Comparison of ENCODE assay signal across 14 cellular contexts in the genomic region with DNA sequence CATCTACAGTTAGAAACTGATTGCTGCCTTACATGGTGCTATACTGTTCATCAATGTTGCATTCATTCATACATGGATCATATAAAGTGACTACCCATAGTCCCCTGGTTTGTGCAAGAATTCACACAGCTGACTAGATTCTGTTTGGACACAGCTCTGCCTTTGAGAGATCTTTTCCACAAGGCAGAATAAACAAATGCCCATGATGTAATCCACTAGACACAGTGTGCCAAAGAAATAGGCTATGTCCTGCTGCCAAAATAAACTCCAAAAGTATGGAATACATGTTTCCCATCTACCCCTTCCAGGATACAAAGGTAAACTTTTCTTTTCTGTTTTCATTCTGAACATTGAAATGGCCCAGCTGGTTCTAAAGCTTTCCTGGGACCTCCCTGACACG.
DNase-seq lines count a peak whose midpoint lies in the region; ATAC-seq and TF ChIP-seq lines count a peak whose summit lies in the region.
"Had no signal": no experiment of that assay in that cellular context is flagged by ENCODE, and none has a peak within 500 bp of the region (broad histone marks: within the 10 kb centered on the region; RNA-seq: fewer than 3 reads in every experiment).

No MANE protein-coding gene starts in this region.

- H3K4me1 Mint-ChIP-seq in activated naive CD8-positive, alpha-beta T cell treated with anti-CD3 and anti-CD28 coated beads, Interleukin-2, amount 50 U/mL, for 24 hours: no peaks in the 10 kb centered on the region
- H3K4me1 Mint-ChIP-seq: naive thymus-derived CD4-positive, alpha-beta T cell had no signal

- H3K9me3 ChIP-seq in aorta (ENCODE audit: control insufficient read depth, low read length) (no peaks in the 10 kb centered on the region), BE2C (no peaks in the 10 kb centered on the region)

- 0 to 7% methylated on average over 1 of the region's 1 CpG for WGBS in aorta, 2 donors

- intact Hi-C loops in Right ventricle myocardium superior (cut with DNase I) (no loop called here), cardiac septum (cut with DNase I) (no loop called here), aorta (cut with DNase I) (loop anchor here in 1 of 2 donors (5.0 kb wide), 1 partner anchor 249 kb away; no protein-coding TSS in a partner anchor)

- no peaks in the 10 kb centered on the region for H3K36me3 Mint-ChIP-seq in activated naive CD8-positive, alpha-beta T cell treated with anti-CD3 and anti-CD28 coated beads, Interleukin-2, amount 50 U/mL, for 24 hours (ENCODE audit: low read depth)
- H3K36me3 Mint-ChIP-seq: naive thymus-derived CD4-positive, alpha-beta T cell had no signal

- peak overlapping the region; percentile 54 to 83 for H3K27ac ChIP-seq in aorta (ENCODE audit: low read depth in 1 of 2, low read length in 2 of 2)

- H3K36me3 ChIP-seq in aorta (ENCODE audit: control insufficient read depth in 1 of 2, insufficient read depth in 2 of 2, low read length in 1 of 2): no peaks in the 10 kb centered on the region
- no peaks in the 10 kb centered on the region for H3K36me3 ChIP-seq in BE2C

- no peak overlapping the region for H3K27ac Mint-ChIP-seq in activated naive CD8-positive, alpha-beta T cell treated with anti-CD3 and anti-CD28 coated beads, Interleukin-2, amount 50 U/mL, for 24 hours
- H3K27ac Mint-ChIP-seq: naive thymus-derived CD4-positive, alpha-beta T cell had no signal

- no peak overlapping the region for H3K4me3 ChIP-seq in aorta (ENCODE audit: low read length in 2 of 2)
- H3K4me3 ChIP-seq in BE2C (ENCODE audit: low read depth, low read length): no peak overlapping the region
- H3K4me3 ChIP-seq: smooth muscle cell had no signal

- ATAC-seq in Right ventricle myocardium superior (ENCODE audit: poor library complexity) (peak; percentile 64), aorta (ENCODE audit: low FRiP score) (peak; percentile 81), GM18870 (IDR thresholded peaks at IDR 0.05; ENCODE audit: unreplicated experiment) (no peak)
- ATAC-seq in activated naive CD8-positive, alpha-beta T cell treated with anti-CD3 and anti-CD28 coated beads, Interleukin-2, amount 50 U/mL, for 24 hours: no peak
- ATAC-seq: activated CD4-positive, CD25-positive, alpha-beta regulatory T cell treated with anti-CD3 and anti-CD28 coated beads, Interleukin-2, amount 50 U/mL, for 24 hours; naive thymus-derived CD4-positive, alpha-beta T cell had no signal

- no peak overlapping the region for H3K4me3 Mint-ChIP-seq in activated naive CD8-positive, alpha-beta T cell treated with anti-CD3 and anti-CD28 coated beads, Interleukin-2, amount 50 U/mL, for 24 hours
- H3K4me3 Mint-ChIP-seq: naive thymus-derived CD4-positive, alpha-beta T cell had no signal

- H3K4me1 ChIP-seq in aorta (ENCODE audit: control insufficient read depth in 1 of 2, insufficient read depth in 2 of 2, low read length in 2 of 2) (peaks cover 7 to 14% of the 10 kb centered on the region in 2 donors), BE2C (no peaks in the 10 kb centered on the region)

- no peak for DNase-seq in Right ventricle myocardium superior
- DNase-seq in cardiac septum (ENCODE audit: low spot score): no peak
- peak; percentile 90 for DNase-seq in dedifferentiated amniotic fluid mesenchymal stem cell (ENCODE audit: extremely low spot score)
- peak; percentile 29 for DNase-seq in medulla oblongata (ENCODE audit: extremely low spot score)
- no peak for DNase-seq in aorta
- no peak for DNase-seq in BE2C
- DNase-seq in activated naive CD8-positive, alpha-beta T cell treated with anti-CD3 and anti-CD28 coated beads, Interleukin-2, amount 50 U/mL, for 24 hours: no peak
- DNase-seq: activated T-cell treated with anti-CD3 and anti-CD28 coated beads, Interleukin-2, amount 50 U/mL, for 1 hour; naive thymus-derived CD4-positive, alpha-beta T cell; NCI-H1694 treated with DMSO at 0.1 percent for 48 hours; NK-92 treated with Interleukin-12 subunit alpha and Interleukin-12 subunit beta, amount 100 ng/mL, for 24 hours had no signal

- no peaks in the 10 kb centered on the region for H3K27me3 ChIP-seq in aorta (ENCODE audit: control insufficient read depth in 1 of 2, insufficient read depth in 2 of 2, low read length in 1 of 2)
- no peaks in the 10 kb centered on the region for H3K27me3 ChIP-seq in BE2C

- no peak for TF ChIP-seq CTCF in BE2C (IDR thresholded peaks at IDR 0.05; ENCODE audit: low read depth, low read length)

- H3K27me3 Mint-ChIP-seq in activated naive CD8-positive, alpha-beta T cell treated with anti-CD3 and anti-CD28 coated beads, Interleukin-2, amount 50 U/mL, for 24 hours: no peaks in the 10 kb centered on the region

- no peaks in the 10 kb centered on the region for H3K9me3 Mint-ChIP-seq in activated naive CD8-positive, alpha-beta T cell treated with anti-CD3 and anti-CD28 coated beads, Interleukin-2, amount 50 U/mL, for 24 hours
- H3K9me3 Mint-ChIP-seq: naive thymus-derived CD4-positive, alpha-beta T cell had no signal

Comparison
In these comparisons a context has a peak if more than half of its experiments do, and no peak if none do; other contexts are left out.
1. ATAC-seq: peak in Right ventricle myocardium superior (single experiment) and aorta (single experiment); none in GM18870 (single experiment) and activated naive CD8-positive, alpha-beta T cell treated with anti-CD3 and anti-CD28 coated beads, Interleukin-2, amount 50 U/mL, for 24 hours (single experiment).
2. DNase-seq: peak in dedifferentiated amniotic fluid mesenchymal stem cell (single experiment) and medulla oblongata (single experiment); none in Right ventricle myocardium superior (single experiment), cardiac septum (single experiment), aorta (0 of 2), BE2C (single experiment) and activated naive CD8-positive, alpha-beta T cell treated with anti-CD3 and anti-CD28 coated beads, Interleukin-2, amount 50 U/mL, for 24 hours (single experiment).